In the genomic region with DNA sequence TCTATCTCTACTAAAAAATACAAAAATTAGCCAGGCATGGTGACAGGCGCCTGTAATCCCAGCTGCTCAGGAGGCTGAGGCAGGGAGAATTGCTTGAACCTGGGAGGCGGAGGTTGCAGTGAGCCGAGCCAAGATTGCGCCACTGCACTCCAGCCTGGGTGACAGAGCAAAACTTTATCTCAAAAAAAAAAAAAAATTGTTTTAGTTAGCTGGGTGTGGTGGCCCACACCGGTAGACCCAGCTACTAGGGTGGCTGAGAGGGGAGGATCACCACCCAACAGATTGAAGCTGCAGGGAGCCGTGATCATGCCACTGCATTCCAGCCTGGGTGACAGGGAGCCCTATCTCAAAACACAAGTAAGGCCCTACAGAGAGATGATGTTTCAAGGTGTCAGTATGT, we compare ENCODE assay signal across 8 cellular contexts. TPM values are rescaled to one million over a fixed set of nuclear protein-coding genes. Genes with fewer than 3 reads are reported as not detected.
DNase-seq lines count a peak whose midpoint lies in the region; TF ChIP-seq lines count a peak whose summit lies in the region.
"Not testable (repeated sequence)": the region's sequence is repeated elsewhere in the genome, so short reads cannot be mapped to it uniquely, and the experiment has no call there.

No MANE protein-coding gene starts in this region.

- H3K27ac Mint-ChIP-seq in activated T-cell treated with anti-CD3 and anti-CD28 coated beads, Interleukin-2, amount 50 U/mL, for 24 hours, result peak overlapping the region; percentile 99
- H3K27ac Mint-ChIP-seq in glutamatergic neuron (ENCODE audit: unreplicated experiment), result peak overlapping the region; percentile 28

- not testable (repeated sequence) for H3K27me3 ChIP-seq in ACC112 (ENCODE audit: insufficient read depth, low read length); PC-9 (ENCODE audit: insufficient read depth, low read depth); brain microvascular endothelial cell (replicated peaks); smooth muscle cell (ENCODE audit: low read depth)

- H3K4me1 ChIP-seq in ACC112 (ENCODE audit: control insufficient read depth, insufficient read depth, low read length, unreplicated experiment) (peaks cover 37% of the 10 kb centered on the region), PC-9 (replicated peaks; ENCODE audit: insufficient read depth) (peaks cover 49% of the 10 kb centered on the region), smooth muscle cell (ENCODE audit: low read depth) (peaks cover 32% of the 10 kb centered on the region)
- not testable (repeated sequence) for H3K4me1 ChIP-seq in HEK293 (ENCODE audit: control insufficient read depth, insufficient read depth, low read length)

- peaks cover 84% of the 10 kb centered on the region for H3K36me3 Mint-ChIP-seq in activated T-cell treated with anti-CD3 and anti-CD28 coated beads, Interleukin-2, amount 50 U/mL, for 24 hours (ENCODE audit: low read depth)
- H3K36me3 Mint-ChIP-seq in glutamatergic neuron (ENCODE audit: unreplicated experiment), result not testable (repeated sequence)

- not testable (repeated sequence) for H3K9me3 Mint-ChIP-seq in activated T-cell treated with anti-CD3 and anti-CD28 coated beads, Interleukin-2, amount 50 U/mL, for 24 hours
- peaks cover 12% of the 10 kb centered on the region for H3K9me3 Mint-ChIP-seq in glutamatergic neuron (ENCODE audit: unreplicated experiment)

- BruUV-seq in PC-9 (replicated peaks; lab: Mats Ljungman, UMichigan), result not testable (repeated sequence)

- H3K4me3 Mint-ChIP-seq in activated T-cell treated with anti-CD3 and anti-CD28 coated beads, Interleukin-2, amount 50 U/mL, for 24 hours, result peak overlapping the region; percentile 100
- peak overlapping the region; percentile 93 for H3K4me3 Mint-ChIP-seq in glutamatergic neuron (ENCODE audit: unreplicated experiment)

- POLR2A ChIA-PET in HEK293 (lab: Yijun Ruan, JAX), result interaction anchor here (0.6 kb wide), 1 partner anchor 1043 kb away, joined by 7 read pairs; no protein-coding TSS in a partner anchor
- POLR2A ChIA-PET in PC-9 (lab: Charles Lee; ENCODE audit: unreplicated experiment), result interaction anchor here (0.7 to 0.8 kb wide), 4 partner anchors 81 to 802 kb away, joined by 3 to 7 read pairs (median 4); no protein-coding TSS in a partner anchor

- not testable (repeated sequence) for H3K27me3 Mint-ChIP-seq in activated T-cell treated with anti-CD3 and anti-CD28 coated beads, Interleukin-2, amount 50 U/mL, for 24 hours; glutamatergic neuron (ENCODE audit: unreplicated experiment)

- WGBS in smooth muscle cell (ENCODE audit: low lambda C conversion rate), result 86% methylated on average over 6 of the region's 6 CpGs

- peak overlapping the region; percentile 17; the same call in 1 of the 2 replicates for H3K27ac ChIP-seq in ACC112 (ENCODE audit: low read depth, low read length)
- H3K27ac ChIP-seq in HEK293 (ENCODE audit: extremely low read depth, low read depth, low read length); brain microvascular endothelial cell: not testable (repeated sequence)
- peak overlapping the region; percentile 16; the same call in 1 of the 2 replicates for H3K27ac ChIP-seq in PC-9
- H3K27ac ChIP-seq in smooth muscle cell (ENCODE audit: low read depth), result peak overlapping the region; percentile 66

- H3K79me2 ChIP-seq in ACC112 (ENCODE audit: control insufficient read depth, insufficient read depth, low read length, unreplicated experiment) (peaks cover 62% of the 10 kb centered on the region), PC-9 (ENCODE audit: low read depth) (peaks cover 53% of the 10 kb centered on the region), smooth muscle cell (ENCODE audit: low read depth) (peaks cover 51% of the 10 kb centered on the region)

- peaks cover 22% of the 10 kb centered on the region for H3K36me3 ChIP-seq in ACC112 (ENCODE audit: insufficient read depth, low read length)
- peaks cover 0 to 50% of the 10 kb centered on the region in 2 experiments; a peak in 1 of 3 replicates for H3K36me3 ChIP-seq in HEK293 (ENCODE audit: control insufficient read depth in 2 of 2, insufficient read depth in 1 of 2, low read length in 2 of 2)
- peaks cover 26% of the 10 kb centered on the region for H3K36me3 ChIP-seq in PC-9 (ENCODE audit: low read depth)
- H3K36me3 ChIP-seq in brain microvascular endothelial cell (replicated peaks), result peaks cover 21% of the 10 kb centered on the region
- not testable (repeated sequence) for H3K36me3 ChIP-seq in smooth muscle cell (ENCODE audit: low read depth)

- H3K4me3 ChIP-seq in ACC112 (ENCODE audit: low read depth, low read length) (peak overlapping the region; percentile 96), PC-9 (peak overlapping the region; percentile 11; the same call in 1 of the 2 replicates), brain microvascular endothelial cell (ENCODE audit: low read depth, low read length) (peak overlapping the region; percentile 37), smooth muscle cell (peak overlapping the region; percentile 83)
- H3K4me3 ChIP-seq in HEK293 (ENCODE audit: low read depth, low read length), result not testable (repeated sequence)

- CTCF ChIA-PET in HEK293 (lab: Yijun Ruan, JAX), result interaction anchor here (0.6 to 2.3 kb wide), 4 partner anchors 295 to 1856 kb away, joined by 3 to 13 read pairs (median 5); partner anchors contain the start of gene MAPKAPK3
- CTCF ChIA-PET in PC-9 (lab: Charles Lee), result interaction anchor here (0.5 kb wide), 1 partner anchor 296 kb away, joined by 7 read pairs; no protein-coding TSS in a partner anchor

- TF ChIP-seq CTCF in HEK293 (tag by site-specific recombination; IDR thresholded peaks at IDR 0.05); PC-9 (conservative IDR thresholded peaks at IDR 0.05); brain microvascular endothelial cell (IDR thresholded peaks at IDR 0.05; ENCODE audit: low read depth, low read length, missing control alignments); glutamatergic neuron (IDR thresholded peaks at IDR 0.05; ENCODE audit: partially characterized antibody, unreplicated experiment); smooth muscle cell (IDR thresholded peaks at IDR 0.05; ENCODE audit: borderline replicate concordance, insufficient read depth, poor library complexity, severe bottlenecking): not testable (repeated sequence)

- not testable (repeated sequence) for DNase-seq in PC-9; brain microvascular endothelial cell; glutamatergic neuron; smooth muscle cell (lab: John Stamatoyannopoulos, UW; ENCODE audit: unreplicated experiment)
- peak; percentile 25 for DNase-seq in activated T-cell treated with anti-CD3 and anti-CD28 coated beads, Interleukin-2, amount 50 U/mL, for 24 hours
- DNase-seq in mucosa of gallbladder (ENCODE audit: low spot score), result peak; percentile 8

- peak overlapping the region; percentile 95 for H3K4me2 ChIP-seq in PC-9
- peak overlapping the region; percentile 100 for H3K4me2 ChIP-seq in smooth muscle cell

- in situ Hi-C loops in brain microvascular endothelial cell (cut with HindIII; ENCODE audit: low pct_ligation_motif_present, low sequenced_read_pairs), result not testable (repeated sequence)

- H4K20me1 ChIP-seq in PC-9 (ENCODE audit: insufficient read depth), result not testable (repeated sequence)
- H4K20me1 ChIP-seq in smooth muscle cell (ENCODE audit: low read depth), result peaks cover 45% of the 10 kb centered on the region

- H3F3A ChIP-seq in PC-9 (ENCODE audit: insufficient read depth, low read depth) (peaks cover 42% of the 10 kb centered on the region), smooth muscle cell (ENCODE audit: low read depth) (peaks cover 48% of the 10 kb centered on the region)

- peak overlapping the region; percentile 0 for H3K9ac ChIP-seq in smooth muscle cell (ENCODE audit: low read depth)

- not testable (repeated sequence) for H3K9me2 ChIP-seq in PC-9 (ENCODE audit: insufficient read depth)

- intact Hi-C loops in PC-9 (cut with micrococcal nuclease; ENCODE audit: unreplicated experiment), result loop anchor here (5.0 kb wide), 4 partner anchors 415 to 1030 kb away; partner anchors contain the start of gene TMEM115

- H3K9me3 ChIP-seq in HEK293 (ENCODE audit: control insufficient read depth, insufficient read depth, low read depth, low read length); PC-9 (ENCODE audit: insufficient read depth, low read depth); smooth muscle cell (replicated peaks; ENCODE audit: low read depth): not testable (repeated sequence)

- H2AFZ ChIP-seq in ACC112 (ENCODE audit: low read length, unreplicated experiment); PC-9; smooth muscle cell (ENCODE audit: low read depth): not testable (repeated sequence)

- H3K4me1 Mint-ChIP-seq in activated T-cell treated with anti-CD3 and anti-CD28 coated beads, Interleukin-2, amount 50 U/mL, for 24 hours (ENCODE audit: low read depth), result peaks cover 59% of the 10 kb centered on the region
- H3K4me1 Mint-ChIP-seq in glutamatergic neuron (ENCODE audit: low read depth, unreplicated experiment), result peaks cover 28% of the 10 kb centered on the region

TF ChIP-seq in HEK293, 187 proteins besides CTCF, POLR2A, EP300 and RAD21:
- TF ChIP-seq KLF1 (tag by site-specific recombination; IDR thresholded peaks at IDR 0.05), result peak; percentile 51

RNA-seq across cellular contexts. Expression of gene MANF, which starts 2.2 kb away (rescaled TPM):
- total RNA-seq in PC-9 (2021) (75.0 and 79.1 TPM in 2 replicates), glutamatergic neuron (ENCODE audit: unreplicated experiment) (104 TPM), mucosa of gallbladder (124 TPM), smooth muscle cell (137 and 191 TPM in 2 replicates)
- polyA plus RNA-seq in smooth muscle cell, result 135 and 140 TPM in 2 replicates

RNA-seq across cellular contexts. Expression of gene RBM15B, which starts 3.8 kb away (rescaled TPM):
- 29.1 and 29.4 TPM in 2 replicates for total RNA-seq in PC-9 (2021)
- 52.5 TPM for total RNA-seq in glutamatergic neuron (ENCODE audit: unreplicated experiment)
- 30.0 TPM for total RNA-seq in mucosa of gallbladder
- total RNA-seq in smooth muscle cell, result 18.9 and 21.7 TPM in 2 replicates
- 32.3 and 38.0 TPM in 2 replicates for polyA plus RNA-seq in smooth muscle cell
